14 cellular contexts compared by ENCODE assay signal in the genomic region with DNA sequence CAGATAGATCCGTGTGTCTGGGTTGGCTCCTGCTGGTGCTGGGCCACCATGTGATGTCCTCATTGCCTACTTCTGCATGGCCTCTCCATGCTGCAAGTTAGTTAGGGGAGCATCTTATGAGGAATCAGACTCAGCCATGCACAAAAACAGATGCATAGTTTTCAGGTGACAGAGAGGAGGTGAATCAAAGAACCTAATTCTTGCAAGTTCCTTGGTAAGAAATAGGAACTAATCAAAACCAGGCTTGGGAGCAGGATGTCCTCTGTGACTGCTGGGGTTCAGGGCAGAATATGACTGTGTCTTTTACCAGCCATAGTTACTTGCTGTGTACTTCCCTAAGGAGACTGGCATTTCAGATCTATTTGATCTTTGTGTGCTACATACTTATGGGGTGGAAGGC.
DNase-seq lines count a peak whose midpoint lies in the region; TF ChIP-seq lines count a peak whose summit lies in the region.
"Had no signal": no experiment of that assay in that cellular context is flagged by ENCODE, and none has a peak within 500 bp of the region (broad histone marks: within the 10 kb centered on the region; RNA-seq: fewer than 3 reads in every experiment).

No MANE protein-coding gene starts in this region.

- no peak overlapping the region for H2AFZ ChIP-seq in osteoblast (ENCODE audit: low read length)

- peaks cover 92% of the 10 kb centered on the region for H3K79me2 ChIP-seq in osteoblast (ENCODE audit: insufficient read depth, low read length)

- H3K9me3 ChIP-seq in osteoblast (ENCODE audit: low read depth, low read length) = no peaks in the 10 kb centered on the region
- H3K9me3 ChIP-seq in vagina = no peaks in the 10 kb centered on the region
- H3K9me3 ChIP-seq: SJCRH30, tibial artery had no signal

- POLR2A ChIA-PET in activated CD4-positive, alpha-beta memory T cell treated with anti-CD3 and anti-CD28 coated beads, Interleukin-2, amount 10 ng/mL, durations not matched to agents 7 days and 5 days (lab: Charles Lee) = interaction anchor here (8.8 kb wide), 1 partner anchor 96 kb away, joined by 94 read pairs; no protein-coding TSS in a partner anchor

- CTCF ChIA-PET in activated CD4-positive, alpha-beta memory T cell treated with anti-CD3 and anti-CD28 coated beads, Interleukin-2, amount 10 ng/mL, durations not matched to agents 7 days and 5 days (lab: Charles Lee) = interaction anchor here (4.6 kb wide), 1 partner anchor 10 kb away, joined by 21 read pairs; no protein-coding TSS in a partner anchor

- intact Hi-C loops in vagina (cut with DNase I) = loop anchor here (5.0 kb wide), 1 partner anchor 239 kb away; no protein-coding TSS in a partner anchor

- peak overlapping the region; percentile 91 for H3K27ac Mint-ChIP-seq in T-helper 2 cell treated with Interferon-gamma antibody and Interleukin-4, amounts not matched to agents 5 μg/mL and 100 μg/mL, for 36 hours
- H3K27ac Mint-ChIP-seq in activated CD4-positive, alpha-beta memory T cell treated with anti-CD3 and anti-CD28 coated beads, Interleukin-2, amount 10 ng/mL, durations not matched to agents 7 days and 5 days = peak overlapping the region; percentile 69

- H3K9me3 Mint-ChIP-seq in T-helper 2 cell treated with Interferon-gamma antibody and Interleukin-4, amounts not matched to agents 5 μg/mL and 100 μg/mL, for 36 hours = peaks cover 4% of the 10 kb centered on the region
- H3K9me3 Mint-ChIP-seq in activated CD4-positive, alpha-beta memory T cell treated with anti-CD3 and anti-CD28 coated beads, Interleukin-2, amount 10 ng/mL, durations not matched to agents 7 days and 5 days = peaks cover 2% of the 10 kb centered on the region

- H3K27me3 Mint-ChIP-seq in T-helper 2 cell treated with Interferon-gamma antibody and Interleukin-4, amounts not matched to agents 5 μg/mL and 100 μg/mL, for 36 hours (ENCODE audit: low read depth) = no peaks in the 10 kb centered on the region
- no peaks in the 10 kb centered on the region for H3K27me3 Mint-ChIP-seq in activated CD4-positive, alpha-beta memory T cell treated with anti-CD3 and anti-CD28 coated beads, Interleukin-2, amount 10 ng/mL, durations not matched to agents 7 days and 5 days

- peaks cover 9% of the 10 kb centered on the region for H3K36me3 ChIP-seq in osteoblast (ENCODE audit: insufficient read depth, low read length)
- no peaks in the 10 kb centered on the region for H3K36me3 ChIP-seq in vagina
- H3K36me3 ChIP-seq: tibial artery had no signal

- H3K27ac ChIP-seq in osteoblast (ENCODE audit: low read depth, low read length) (peak overlapping the region; percentile 34), vagina (no peak overlapping the region)
- H3K27ac ChIP-seq: SJCRH30, tibial artery, VCaP had no signal

- no peak for DNase-seq in T-helper 2 cell treated with Interferon-gamma antibody and Interleukin-4, amounts not matched to agents 5 μg/mL and 100 μg/mL, for 36 hours (ENCODE audit: low spot score)
- DNase-seq in T-helper 2 cell = no peak
- DNase-seq in HS-5 (ENCODE audit: low read depth) = peak; percentile 44
- DNase-seq in activated CD4-positive, alpha-beta memory T cell treated with anti-CD3 and anti-CD28 coated beads, Interleukin-2, amount 10 ng/mL, durations not matched to agents 7 days and 5 days = no peak
- DNase-seq in osteoblast (ENCODE audit: insufficient read length, low spot score, missing footprints) = no peak
- DNase-seq in vagina (ENCODE audit: extremely low spot score in 2 of 2) = no peak
- no peak for DNase-seq in activated CD4-positive, CD25-positive, alpha-beta regulatory T cell treated with anti-CD3 and anti-CD28 coated beads, Interleukin-2, amount 50 U/mL, for 72 hours
- no peak for DNase-seq in activated T-cell treated with anti-CD3 and anti-CD28 coated beads for 4 hours
- DNase-seq: anterior cingulate cortex, NCI-H1436, NCI-H2227 treated with DMSO at 0.1 percent for 48 hours, SJCRH30, tibial artery had no signal

- H3K36me3 Mint-ChIP-seq in T-helper 2 cell treated with Interferon-gamma antibody and Interleukin-4, amounts not matched to agents 5 μg/mL and 100 μg/mL, for 36 hours (ENCODE audit: low read depth) = peaks cover 54% of the 10 kb centered on the region
- H3K36me3 Mint-ChIP-seq in activated CD4-positive, alpha-beta memory T cell treated with anti-CD3 and anti-CD28 coated beads, Interleukin-2, amount 10 ng/mL, durations not matched to agents 7 days and 5 days (ENCODE audit: low read depth) = peaks cover 42% of the 10 kb centered on the region

- no peak overlapping the region for H3K4me2 ChIP-seq in osteoblast (ENCODE audit: insufficient read depth, low read length)

- H3K4me1 ChIP-seq in osteoblast (ENCODE audit: insufficient read depth, low read length) = peaks cover 60% of the 10 kb centered on the region
- peaks cover 17% of the 10 kb centered on the region for H3K4me1 ChIP-seq in vagina

- H4K20me1 ChIP-seq in osteoblast (ENCODE audit: insufficient read depth, low read length) = peaks cover 42% of the 10 kb centered on the region

- H3K27me3 ChIP-seq in osteoblast (ENCODE audit: insufficient read depth, low read length) (no peaks in the 10 kb centered on the region), vagina (no peaks in the 10 kb centered on the region)
- H3K27me3 ChIP-seq: SJCRH30, tibial artery had no signal

- TF ChIP-seq CTCF in osteoblast (IDR thresholded peaks at IDR 0.05; ENCODE audit: extremely low read depth, low read depth, low read length) (no peak), vagina (IDR thresholded peaks at IDR 0.05) (no peak)

- no peak for TF ChIP-seq POLR2A in vagina (IDR thresholded peaks at IDR 0.05)

- H3K4me3 Mint-ChIP-seq in T-helper 2 cell treated with Interferon-gamma antibody and Interleukin-4, amounts not matched to agents 5 μg/mL and 100 μg/mL, for 36 hours = peak overlapping the region; percentile 65
- H3K4me3 Mint-ChIP-seq in activated CD4-positive, alpha-beta memory T cell treated with anti-CD3 and anti-CD28 coated beads, Interleukin-2, amount 10 ng/mL, durations not matched to agents 7 days and 5 days = no peak overlapping the region

- peaks cover 89% of the 10 kb centered on the region for H3K4me1 Mint-ChIP-seq in T-helper 2 cell treated with Interferon-gamma antibody and Interleukin-4, amounts not matched to agents 5 μg/mL and 100 μg/mL, for 36 hours (ENCODE audit: low read depth)
- peaks cover 76% of the 10 kb centered on the region for H3K4me1 Mint-ChIP-seq in activated CD4-positive, alpha-beta memory T cell treated with anti-CD3 and anti-CD28 coated beads, Interleukin-2, amount 10 ng/mL, durations not matched to agents 7 days and 5 days

- H3K4me3 ChIP-seq in osteoblast (ENCODE audit: insufficient read depth, low read length) (no peak overlapping the region), vagina (no peak overlapping the region)
- H3K4me3 ChIP-seq: SJCRH30, tibial artery had no signal
